ENCODE assay signal across 27 cellular contexts in genomic region chr14:101735453-101735852, GRCh38.
"Had no signal": no experiment of that assay in that cellular context is flagged by ENCODE, and none has a peak within 500 bp of the region (broad histone marks: within the 10 kb centered on the region; RNA-seq: fewer than 3 reads in every experiment).

No MANE protein-coding gene starts in this region.

- H3K79me2 ChIP-seq: hepatocyte had no signal

- FAIRE-seq: astrocyte, keratinocyte had no signal

- H2AFZ ChIP-seq: hepatocyte, neural progenitor cell had no signal

- H3K36me3 Mint-ChIP-seq: mesothelial cell of epicardium, neural progenitor cell had no signal

- H3K27ac ChIP-seq: brain microvascular endothelial cell, gastroesophageal sphincter, hepatocyte, neural progenitor cell, spleen, transverse colon, uterus had no signal

- H3K9ac ChIP-seq: neural progenitor cell had no signal

- H3K4me2 ChIP-seq: hepatocyte, neural progenitor cell had no signal

- H3K27me3 ChIP-seq: brain microvascular endothelial cell, hepatocyte, neural progenitor cell, transverse colon, uterus had no signal

- ATAC-seq: activated CD4-positive, alpha-beta T cell treated with anti-CD3 and anti-CD28 coated beads for 36 hours; effector memory CD8-positive, alpha-beta T cell; gastroesophageal sphincter; left cardiac atrium had no signal

- H3K9me3 ChIP-seq: uterus had no signal

- H3K4me1 ChIP-seq: uterus had no signal

- DNase-seq: activated CD4-positive, alpha-beta T cell treated with anti-CD3 and anti-CD28 coated beads for 36 hours; activated CD4-positive, alpha-beta T cell treated with anti-CD3 and anti-CD28 coated beads, Interleukin-2, amount 50 U/mL, for 48 hours; activated CD4-positive, CD25-positive, alpha-beta regulatory T cell; activated CD8-positive, alpha-beta memory T cell treated with anti-CD3 and anti-CD28 coated beads for 24 hours; activated gamma-delta T cell; activated naive CD4-positive, alpha-beta T cell treated with anti-CD3 and anti-CD28 coated beads, Interleukin-2, amount 10 ng/mL, durations not matched to agents 7 days and 5 days; activated naive CD8-positive, alpha-beta T cell treated with anti-CD3 and anti-CD28 coated beads, Interleukin-2, amount 10 ng/mL, durations not matched to agents 7 days and 5 days; amniotic stem cell; brain microvascular endothelial cell; cortex of kidney; effector memory CD8-positive, alpha-beta T cell; erythroblast; left cardiac atrium; naive B cell; occipital lobe; right cardiac atrium; spleen; stimulated activated naive CD4-positive, alpha-beta T cell; transverse colon; uterus had no signal

- H3K4me3 Mint-ChIP-seq: activated CD4-positive, alpha-beta T cell treated with anti-CD3 and anti-CD28 coated beads for 36 hours; activated naive CD4-positive, alpha-beta T cell treated with anti-CD3 and anti-CD28 coated beads, Interleukin-2, amount 10 ng/mL, durations not matched to agents 7 days and 5 days; activated naive CD8-positive, alpha-beta T cell treated with anti-CD3 and anti-CD28 coated beads, Interleukin-2, amount 10 ng/mL, durations not matched to agents 7 days and 5 days; effector memory CD8-positive, alpha-beta T cell; mesothelial cell of epicardium; naive B cell; neural progenitor cell; T-helper 2 cell treated with Interferon-gamma antibody and Interleukin-4, amounts not matched to agents 5 μg/mL and 100 μg/mL, for 36 hours had no signal

- H3K4me3 ChIP-seq: gastroesophageal sphincter, hepatocyte, neural progenitor cell, spleen, transverse colon, uterus had no signal

- H3K36me3 ChIP-seq: brain microvascular endothelial cell, gastroesophageal sphincter, neural progenitor cell, spleen, transverse colon, uterus had no signal

- H3K27me3 Mint-ChIP-seq: activated CD4-positive, alpha-beta T cell treated with anti-CD3 and anti-CD28 coated beads for 36 hours; activated naive CD8-positive, alpha-beta T cell treated with anti-CD3 and anti-CD28 coated beads, Interleukin-2, amount 10 ng/mL, durations not matched to agents 7 days and 5 days; effector memory CD8-positive, alpha-beta T cell had no signal

- H3K27ac Mint-ChIP-seq: activated naive CD4-positive, alpha-beta T cell treated with anti-CD3 and anti-CD28 coated beads, Interleukin-2, amount 10 ng/mL, durations not matched to agents 7 days and 5 days; activated naive CD8-positive, alpha-beta T cell treated with anti-CD3 and anti-CD28 coated beads, Interleukin-2, amount 10 ng/mL, durations not matched to agents 7 days and 5 days; effector memory CD8-positive, alpha-beta T cell; mesothelial cell of epicardium; neural progenitor cell; T-helper 2 cell treated with Interferon-gamma antibody and Interleukin-4, amounts not matched to agents 5 μg/mL and 100 μg/mL, for 36 hours had no signal
